Comparison of ENCODE assay signal across 1 cellular context in the genomic region with DNA sequence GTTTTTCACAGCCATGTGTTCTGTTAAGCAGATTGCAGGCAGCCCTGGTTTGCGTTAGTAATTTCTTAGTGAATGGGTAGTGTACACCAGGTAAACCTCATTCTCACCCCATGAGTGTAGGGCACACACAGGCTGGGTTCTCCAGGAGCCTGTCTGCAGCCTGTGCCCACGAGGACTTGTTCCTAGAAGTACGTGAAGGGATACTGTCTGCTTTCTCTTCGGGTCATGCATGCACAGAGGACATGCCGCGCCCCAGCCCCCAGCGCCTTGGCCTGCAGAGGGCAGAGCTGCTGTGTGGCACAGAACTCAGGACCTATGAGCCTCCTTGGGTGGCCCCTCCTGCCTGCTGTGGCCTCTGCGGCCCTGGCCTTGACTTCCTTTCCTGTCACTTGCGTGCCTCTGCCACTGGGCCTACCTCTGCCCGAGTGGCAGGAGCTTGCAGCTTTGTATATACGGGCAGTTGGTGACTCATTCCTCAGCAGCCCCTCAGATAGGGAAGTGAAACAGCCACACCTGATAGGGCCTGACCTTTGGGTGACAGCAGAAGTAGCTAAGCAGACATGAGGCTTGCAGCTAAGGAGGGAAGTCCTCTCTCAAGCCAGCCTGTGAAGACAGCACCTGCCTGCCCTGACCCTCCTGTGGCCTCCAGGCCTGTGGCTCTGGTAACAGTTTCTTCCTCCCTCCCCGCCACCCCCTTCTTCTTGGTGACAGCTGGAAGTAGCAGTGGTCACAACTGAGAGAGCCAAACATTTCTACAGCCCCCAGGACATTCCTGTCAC.
TF ChIP-seq lines count a peak whose summit lies in the region.

No MANE protein-coding gene starts in this region.

TF ChIP-seq in HepG2, 621 proteins besides CTCF, POLR2A, EP300 and RAD21 (continued from another document and continues in another):
- TF ChIP-seq, protein P1, sequence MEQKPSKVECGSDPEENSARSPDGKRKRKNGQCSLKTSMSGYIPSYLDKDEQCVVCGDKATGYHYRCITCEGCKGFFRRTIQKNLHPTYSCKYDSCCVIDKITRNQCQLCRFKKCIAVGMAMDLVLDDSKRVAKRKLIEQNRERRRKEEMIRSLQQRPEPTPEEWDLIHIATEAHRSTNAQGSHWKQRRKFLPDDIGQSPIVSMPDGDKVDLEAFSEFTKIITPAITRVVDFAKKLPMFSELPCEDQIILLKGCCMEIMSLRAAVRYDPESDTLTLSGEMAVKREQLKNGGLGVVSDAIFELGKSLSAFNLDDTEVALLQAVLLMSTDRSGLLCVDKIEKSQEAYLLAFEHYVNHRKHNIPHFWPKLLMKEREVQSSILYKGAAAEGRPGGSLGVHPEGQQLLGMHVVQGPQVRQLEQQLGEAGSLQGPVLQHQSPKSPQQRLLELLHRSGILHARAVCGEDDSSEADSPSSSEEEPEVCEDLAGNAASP (CRISPR knock-in tag; IDR thresholded peaks at IDR 0.05; ENCODE audit: borderline replicate concordance): peak; percentile 91
- TF ChIP-seq MTF1 (CRISPR knock-in tag; IDR thresholded peaks at IDR 0.05): no peak
- TF ChIP-seq ZNF549 (CRISPR knock-in tag; IDR thresholded peaks at IDR 0.05): no peak
- TF ChIP-seq, protein P2, sequence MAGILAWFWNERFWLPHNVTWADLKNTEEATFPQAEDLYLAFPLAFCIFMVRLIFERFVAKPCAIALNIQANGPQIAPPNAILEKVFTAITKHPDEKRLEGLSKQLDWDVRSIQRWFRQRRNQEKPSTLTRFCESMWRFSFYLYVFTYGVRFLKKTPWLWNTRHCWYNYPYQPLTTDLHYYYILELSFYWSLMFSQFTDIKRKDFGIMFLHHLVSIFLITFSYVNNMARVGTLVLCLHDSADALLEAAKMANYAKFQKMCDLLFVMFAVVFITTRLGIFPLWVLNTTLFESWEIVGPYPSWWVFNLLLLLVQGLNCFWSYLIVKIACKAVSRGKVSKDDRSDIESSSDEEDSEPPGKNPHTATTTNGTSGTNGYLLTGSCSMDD (CRISPR knock-in tag; IDR thresholded peaks at IDR 0.05): no peak
- no peak for TF ChIP-seq ZNF557 (CRISPR knock-in tag; IDR thresholded peaks at IDR 0.05)
- no peak for TF ChIP-seq LCORL (IDR thresholded peaks at IDR 0.05)
- TF ChIP-seq LCORL (CRISPR knock-in tag; IDR thresholded peaks at IDR 0.05): peak; percentile 82; the same call in 1 of the 2 replicates
- TF ChIP-seq ZNF44 (CRISPR knock-in tag; IDR thresholded peaks at IDR 0.05): 0 out of 2 replicates have a peak, but pooled peaks have one; percentile 77
- TF ChIP-seq KDM6A (CRISPR knock-in tag; IDR thresholded peaks at IDR 0.05; ENCODE audit: low read depth): 0 out of 2 replicates have a peak, but pooled peaks have one; percentile 52
- no peak for TF ChIP-seq AGO1 (IDR thresholded peaks at IDR 0.05; ENCODE audit: low read depth, low read length, poor library complexity, severe bottlenecking)
- TF ChIP-seq, protein P3, sequence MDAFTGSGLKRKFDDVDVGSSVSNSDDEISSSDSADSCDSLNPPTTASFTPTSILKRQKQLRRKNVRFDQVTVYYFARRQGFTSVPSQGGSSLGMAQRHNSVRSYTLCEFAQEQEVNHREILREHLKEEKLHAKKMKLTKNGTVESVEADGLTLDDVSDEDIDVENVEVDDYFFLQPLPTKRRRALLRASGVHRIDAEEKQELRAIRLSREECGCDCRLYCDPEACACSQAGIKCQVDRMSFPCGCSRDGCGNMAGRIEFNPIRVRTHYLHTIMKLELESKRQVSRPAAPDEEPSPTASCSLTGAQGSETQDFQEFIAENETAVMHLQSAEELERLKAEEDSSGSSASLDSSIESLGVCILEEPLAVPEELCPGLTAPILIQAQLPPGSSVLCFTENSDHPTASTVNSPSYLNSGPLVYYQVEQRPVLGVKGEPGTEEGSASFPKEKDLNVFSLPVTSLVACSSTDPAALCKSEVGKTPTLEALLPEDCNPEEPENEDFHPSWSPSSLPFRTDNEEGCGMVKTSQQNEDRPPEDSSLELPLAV (CRISPR knock-in tag; conservative IDR thresholded peaks at IDR 0.05; ENCODE audit: low read depth): no peak
- TF ChIP-seq SNAI1 (CRISPR knock-in tag; IDR thresholded peaks at IDR 0.05; ENCODE audit: borderline replicate concordance): no peak
- no peak for TF ChIP-seq STAT5B (CRISPR knock-in tag; IDR thresholded peaks at IDR 0.05)
- no peak for TF ChIP-seq MAFF (IDR thresholded peaks at IDR 0.05; ENCODE audit: low read depth, low read length)
- TF ChIP-seq TCF12 (IDR thresholded peaks at IDR 0.05): no peak
- 0 out of 2 replicates have a peak, but pooled peaks have one; percentile 56 for TF ChIP-seq TCF12 (CRISPR knock-in tag; IDR thresholded peaks at IDR 0.05)
- TF ChIP-seq, protein P4, sequence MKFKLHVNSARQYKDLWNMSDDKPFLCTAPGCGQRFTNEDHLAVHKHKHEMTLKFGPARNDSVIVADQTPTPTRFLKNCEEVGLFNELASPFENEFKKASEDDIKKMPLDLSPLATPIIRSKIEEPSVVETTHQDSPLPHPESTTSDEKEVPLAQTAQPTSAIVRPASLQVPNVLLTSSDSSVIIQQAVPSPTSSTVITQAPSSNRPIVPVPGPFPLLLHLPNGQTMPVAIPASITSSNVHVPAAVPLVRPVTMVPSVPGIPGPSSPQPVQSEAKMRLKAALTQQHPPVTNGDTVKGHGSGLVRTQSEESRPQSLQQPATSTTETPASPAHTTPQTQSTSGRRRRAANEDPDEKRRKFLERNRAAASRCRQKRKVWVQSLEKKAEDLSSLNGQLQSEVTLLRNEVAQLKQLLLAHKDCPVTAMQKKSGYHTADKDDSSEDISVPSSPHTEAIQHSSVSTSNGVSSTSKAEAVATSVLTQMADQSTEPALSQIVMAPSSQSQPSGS (CRISPR knock-in tag; IDR thresholded peaks at IDR 0.05): no peak; the same call in 1 of the 2 replicates
- peak; percentile 76 for TF ChIP-seq HNF4A (CRISPR knock-in tag; IDR thresholded peaks at IDR 0.05)
- TF ChIP-seq, protein P5, sequence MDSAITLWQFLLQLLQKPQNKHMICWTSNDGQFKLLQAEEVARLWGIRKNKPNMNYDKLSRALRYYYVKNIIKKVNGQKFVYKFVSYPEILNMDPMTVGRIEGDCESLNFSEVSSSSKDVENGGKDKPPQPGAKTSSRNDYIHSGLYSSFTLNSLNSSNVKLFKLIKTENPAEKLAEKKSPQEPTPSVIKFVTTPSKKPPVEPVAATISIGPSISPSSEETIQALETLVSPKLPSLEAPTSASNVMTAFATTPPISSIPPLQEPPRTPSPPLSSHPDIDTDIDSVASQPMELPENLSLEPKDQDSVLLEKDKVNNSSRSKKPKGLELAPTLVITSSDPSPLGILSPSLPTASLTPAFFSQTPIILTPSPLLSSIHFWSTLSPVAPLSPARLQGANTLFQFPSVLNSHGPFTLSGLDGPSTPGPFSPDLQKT (CRISPR knock-in tag; IDR thresholded peaks at IDR 0.05; ENCODE audit: borderline replicate concordance): no peak
- TF ChIP-seq ZC3H4 (CRISPR knock-in tag; IDR thresholded peaks at IDR 0.05; ENCODE audit: borderline replicate concordance): no peak
- TF ChIP-seq, protein P6, sequence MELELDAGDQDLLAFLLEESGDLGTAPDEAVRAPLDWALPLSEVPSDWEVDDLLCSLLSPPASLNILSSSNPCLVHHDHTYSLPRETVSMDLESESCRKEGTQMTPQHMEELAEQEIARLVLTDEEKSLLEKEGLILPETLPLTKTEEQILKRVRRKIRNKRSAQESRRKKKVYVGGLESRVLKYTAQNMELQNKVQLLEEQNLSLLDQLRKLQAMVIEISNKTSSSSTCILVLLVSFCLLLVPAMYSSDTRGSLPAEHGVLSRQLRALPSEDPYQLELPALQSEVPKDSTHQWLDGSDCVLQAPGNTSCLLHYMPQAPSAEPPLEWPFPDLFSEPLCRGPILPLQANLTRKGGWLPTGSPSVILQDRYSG (CRISPR knock-in tag; IDR thresholded peaks at IDR 0.05): no peak
- peak; percentile 86 for TF ChIP-seq NR2F6 (IDR thresholded peaks at IDR 0.05)
- TF ChIP-seq NR2F6 (CRISPR knock-in tag; IDR thresholded peaks at IDR 0.05): peak; percentile 97
- no peak for TF ChIP-seq SMAD9 (CRISPR knock-in tag; IDR thresholded peaks at IDR 0.05)
- TF ChIP-seq ZNF343 (CRISPR knock-in tag; IDR thresholded peaks at IDR 0.05): no peak
- TF ChIP-seq, protein P7, sequence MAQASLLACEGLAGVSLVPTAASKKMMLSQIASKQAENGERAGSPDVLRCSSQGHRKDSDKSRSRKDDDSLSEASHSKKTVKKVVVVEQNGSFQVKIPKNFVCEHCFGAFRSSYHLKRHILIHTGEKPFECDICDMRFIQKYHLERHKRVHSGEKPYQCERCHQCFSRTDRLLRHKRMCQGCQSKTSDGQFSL (CRISPR knock-in tag; IDR thresholded peaks at IDR 0.05): no peak
- peak; percentile 57; the same call in 1 of the 2 replicates for TF ChIP-seq ZNF792 (CRISPR knock-in tag; IDR thresholded peaks at IDR 0.05)
- TF ChIP-seq, protein P8, sequence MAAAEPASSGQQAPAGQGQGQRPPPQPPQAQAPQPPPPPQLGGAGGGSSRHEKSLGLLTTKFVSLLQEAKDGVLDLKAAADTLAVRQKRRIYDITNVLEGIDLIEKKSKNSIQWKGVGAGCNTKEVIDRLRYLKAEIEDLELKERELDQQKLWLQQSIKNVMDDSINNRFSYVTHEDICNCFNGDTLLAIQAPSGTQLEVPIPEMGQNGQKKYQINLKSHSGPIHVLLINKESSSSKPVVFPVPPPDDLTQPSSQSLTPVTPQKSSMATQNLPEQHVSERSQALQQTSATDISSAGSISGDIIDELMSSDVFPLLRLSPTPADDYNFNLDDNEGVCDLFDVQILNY (CRISPR knock-in tag; conservative IDR thresholded peaks at IDR 0.05): no peak
- TF ChIP-seq, protein P9, sequence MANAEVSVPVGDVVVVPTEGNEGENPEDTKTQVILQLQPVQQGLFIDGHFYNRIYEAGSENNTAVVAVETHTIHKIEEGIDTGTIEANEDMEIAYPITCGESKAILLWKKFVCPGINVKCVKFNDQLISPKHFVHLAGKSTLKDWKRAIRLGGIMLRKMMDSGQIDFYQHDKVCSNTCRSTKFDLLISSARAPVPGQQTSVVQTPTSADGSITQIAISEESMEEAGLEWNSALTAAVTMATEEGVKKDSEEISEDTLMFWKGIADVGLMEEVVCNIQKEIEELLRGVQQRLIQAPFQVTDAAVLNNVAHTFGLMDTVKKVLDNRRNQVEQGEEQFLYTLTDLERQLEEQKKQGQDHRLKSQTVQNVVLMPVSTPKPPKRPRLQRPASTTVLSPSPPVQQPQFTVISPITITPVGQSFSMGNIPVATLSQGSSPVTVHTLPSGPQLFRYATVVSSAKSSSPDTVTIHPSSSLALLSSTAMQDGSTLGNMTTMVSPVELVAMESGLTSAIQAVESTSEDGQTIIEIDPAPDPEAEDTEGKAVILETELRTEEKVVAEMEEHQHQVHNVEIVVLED (CRISPR knock-in tag; IDR thresholded peaks at IDR 0.05; ENCODE audit: borderline replicate concordance): peak; percentile 56; the same call in 1 of the 2 replicates
- TF ChIP-seq PHF21A (CRISPR knock-in tag; IDR thresholded peaks at IDR 0.05): peak; percentile 22; the same call in 1 of the 2 replicates
- TF ChIP-seq RARA (CRISPR knock-in tag; IDR thresholded peaks at IDR 0.05): peak; percentile 96
- TF ChIP-seq KLF12 (CRISPR knock-in tag; IDR thresholded peaks at IDR 0.05; ENCODE audit: borderline replicate concordance): no peak
- TF ChIP-seq CBX1 (IDR thresholded peaks at IDR 0.05; ENCODE audit: low read depth): peak; percentile 84
- peak; percentile 48; the same call in 1 of the 2 replicates for TF ChIP-seq CREM (IDR thresholded peaks at IDR 0.05)
- TF ChIP-seq CREM (CRISPR knock-in tag; IDR thresholded peaks at IDR 0.05): no peak
- 0 out of 2 replicates have a peak, but pooled peaks have one; percentile 21 for TF ChIP-seq HMG20B (CRISPR knock-in tag; conservative IDR thresholded peaks at IDR 0.05)
- no peak for TF ChIP-seq EED (CRISPR knock-in tag; IDR thresholded peaks at IDR 0.05)
- peak; percentile 90 for TF ChIP-seq RXRB (CRISPR knock-in tag; IDR thresholded peaks at IDR 0.05; ENCODE audit: borderline replicate concordance)
- no peak for TF ChIP-seq MTF2 (CRISPR knock-in tag; IDR thresholded peaks at IDR 0.05; ENCODE audit: borderline replicate concordance)
- TF ChIP-seq JUNB (CRISPR knock-in tag; IDR thresholded peaks at IDR 0.05; ENCODE audit: borderline replicate concordance): no peak
- no peak for TF ChIP-seq SP1 (IDR thresholded peaks at IDR 0.05)
- 0 out of 2 replicates have a peak, but pooled peaks have one; percentile 47 for TF ChIP-seq SP1 (CRISPR knock-in tag; IDR thresholded peaks at IDR 0.05)
- TF ChIP-seq, protein P10, sequence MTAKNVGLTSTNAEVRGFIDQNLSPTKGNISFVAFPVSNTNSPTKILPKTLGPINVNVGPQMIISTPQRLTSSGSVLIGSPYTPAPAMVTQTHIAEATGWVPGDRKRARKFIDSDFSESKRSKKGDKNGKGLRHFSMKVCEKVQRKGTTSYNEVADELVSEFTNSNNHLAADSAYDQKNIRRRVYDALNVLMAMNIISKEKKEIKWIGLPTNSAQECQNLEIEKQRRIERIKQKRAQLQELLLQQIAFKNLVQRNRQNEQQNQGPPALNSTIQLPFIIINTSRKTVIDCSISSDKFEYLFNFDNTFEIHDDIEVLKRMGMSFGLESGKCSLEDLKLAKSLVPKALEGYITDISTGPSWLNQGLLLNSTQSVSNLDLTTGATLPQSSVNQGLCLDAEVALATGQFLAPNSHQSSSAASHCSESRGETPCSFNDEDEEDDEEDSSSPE (CRISPR knock-in tag; IDR thresholded peaks at IDR 0.05): no peak
- TF ChIP-seq, protein P11, sequence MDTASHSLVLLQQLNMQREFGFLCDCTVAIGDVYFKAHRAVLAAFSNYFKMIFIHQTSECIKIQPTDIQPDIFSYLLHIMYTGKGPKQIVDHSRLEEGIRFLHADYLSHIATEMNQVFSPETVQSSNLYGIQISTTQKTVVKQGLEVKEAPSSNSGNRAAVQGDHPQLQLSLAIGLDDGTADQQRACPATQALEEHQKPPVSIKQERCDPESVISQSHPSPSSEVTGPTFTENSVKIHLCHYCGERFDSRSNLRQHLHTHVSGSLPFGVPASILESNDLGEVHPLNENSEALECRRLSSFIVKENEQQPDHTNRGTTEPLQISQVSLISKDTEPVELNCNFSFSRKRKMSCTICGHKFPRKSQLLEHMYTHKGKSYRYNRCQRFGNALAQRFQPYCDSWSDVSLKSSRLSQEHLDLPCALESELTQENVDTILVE (CRISPR knock-in tag; IDR thresholded peaks at IDR 0.05): peak; percentile 39; the same call in 1 of the 2 replicates
- TF ChIP-seq ZNF432 (CRISPR knock-in tag; IDR thresholded peaks at IDR 0.05; ENCODE audit: borderline replicate concordance): no peak
- TF ChIP-seq RFX3 (CRISPR knock-in tag; IDR thresholded peaks at IDR 0.05): no peak
- no peak; the same call in 1 of the 2 replicates for TF ChIP-seq ZNF777 (CRISPR knock-in tag; IDR thresholded peaks at IDR 0.05)
- TF ChIP-seq, protein P12, sequence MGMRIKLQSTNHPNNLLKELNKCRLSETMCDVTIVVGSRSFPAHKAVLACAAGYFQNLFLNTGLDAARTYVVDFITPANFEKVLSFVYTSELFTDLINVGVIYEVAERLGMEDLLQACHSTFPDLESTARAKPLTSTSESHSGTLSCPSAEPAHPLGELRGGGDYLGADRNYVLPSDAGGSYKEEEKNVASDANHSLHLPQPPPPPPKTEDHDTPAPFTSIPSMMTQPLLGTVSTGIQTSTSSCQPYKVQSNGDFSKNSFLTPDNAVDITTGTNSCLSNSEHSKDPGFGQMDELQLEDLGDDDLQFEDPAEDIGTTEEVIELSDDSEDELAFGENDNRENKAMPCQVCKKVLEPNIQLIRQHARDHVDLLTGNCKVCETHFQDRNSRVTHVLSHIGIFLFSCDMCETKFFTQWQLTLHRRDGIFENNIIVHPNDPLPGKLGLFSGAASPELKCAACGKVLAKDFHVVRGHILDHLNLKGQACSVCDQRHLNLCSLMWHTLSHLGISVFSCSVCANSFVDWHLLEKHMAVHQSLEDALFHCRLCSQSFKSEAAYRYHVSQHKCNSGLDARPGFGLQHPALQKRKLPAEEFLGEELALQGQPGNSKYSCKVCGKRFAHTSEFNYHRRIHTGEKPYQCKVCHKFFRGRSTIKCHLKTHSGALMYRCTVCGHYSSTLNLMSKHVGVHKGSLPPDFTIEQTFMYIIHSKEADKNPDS (CRISPR knock-in tag; IDR thresholded peaks at IDR 0.05): no peak
- TF ChIP-seq SATB2 (CRISPR knock-in tag; IDR thresholded peaks at IDR 0.05): no peak
- peak; percentile 96 for TF ChIP-seq JUND (CRISPR knock-in tag; IDR thresholded peaks at IDR 0.05)
- TF ChIP-seq ZFP62 (CRISPR knock-in tag; IDR thresholded peaks at IDR 0.05): no peak
